In the genomic region with DNA sequence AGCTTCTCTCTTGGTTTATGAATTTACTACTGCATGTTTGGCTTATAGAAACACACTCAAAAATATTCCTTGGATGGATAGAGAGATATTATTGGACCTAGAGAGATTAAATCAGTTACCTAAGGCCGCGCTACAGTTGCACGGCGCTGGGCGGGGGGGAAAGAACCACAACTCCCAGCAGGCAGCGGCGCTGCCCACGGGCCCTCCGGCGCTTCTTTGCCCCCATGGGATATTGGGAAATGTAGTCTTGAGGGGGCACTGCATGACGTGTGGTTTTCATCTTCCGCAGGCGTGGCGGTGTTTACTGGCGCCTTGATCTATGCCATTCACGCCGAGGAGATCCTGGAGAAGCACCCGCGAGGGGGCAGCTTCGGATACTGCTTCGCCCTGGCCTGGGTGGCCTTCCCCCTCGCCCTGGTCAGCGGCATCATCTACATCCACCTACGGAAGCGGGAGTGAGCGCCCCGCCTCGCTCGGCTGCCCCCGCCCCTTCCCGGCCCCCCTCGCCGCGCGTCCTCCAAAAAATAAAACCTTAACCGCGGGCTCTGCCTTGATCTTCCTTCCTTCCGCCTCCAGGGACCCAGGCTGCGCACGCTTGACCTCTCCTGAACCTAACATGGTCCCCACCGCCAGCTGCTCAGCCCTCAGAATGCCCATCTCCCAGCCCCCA, we compare ENCODE assay signal across 1 cellular context.
TF ChIP-seq lines count a peak whose summit lies in the region.

No MANE protein-coding gene starts in this region.

TF ChIP-seq in K562, 482 proteins besides CTCF, POLR2A, EP300 and RAD21 (continued from another document):
- TF ChIP-seq, protein P1, sequence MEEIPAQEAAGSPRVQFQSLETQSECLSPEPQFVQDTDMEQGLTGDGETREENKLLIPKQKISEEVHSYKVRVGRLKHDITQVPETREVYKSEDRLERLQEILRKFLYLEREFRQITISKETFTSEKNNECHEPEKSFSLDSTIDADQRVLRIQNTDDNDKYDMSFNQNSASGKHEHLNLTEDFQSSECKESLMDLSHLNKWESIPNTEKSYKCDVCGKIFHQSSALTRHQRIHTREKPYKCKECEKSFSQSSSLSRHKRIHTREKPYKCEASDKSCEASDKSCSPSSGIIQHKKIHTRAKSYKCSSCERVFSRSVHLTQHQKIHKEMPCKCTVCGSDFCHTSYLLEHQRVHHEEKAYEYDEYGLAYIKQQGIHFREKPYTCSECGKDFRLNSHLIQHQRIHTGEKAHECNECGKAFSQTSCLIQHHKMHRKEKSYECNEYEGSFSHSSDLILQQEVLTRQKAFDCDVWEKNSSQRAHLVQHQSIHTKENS (CRISPR knock-in tag; IDR thresholded peaks at IDR 0.05), result no peak
- TF ChIP-seq CHD2 (IDR thresholded peaks at IDR 0.05; ENCODE audit: low read depth, low read length), result no peak
- TF ChIP-seq ZNF3 (CRISPR knock-in tag; IDR thresholded peaks at IDR 0.05), result no peak
- no peak for TF ChIP-seq ZNF780A (CRISPR knock-in tag; IDR thresholded peaks at IDR 0.05)
- TF ChIP-seq MAFF (IDR thresholded peaks at IDR 0.05; ENCODE audit: low read length), result no peak
- TF ChIP-seq FOXJ2 (tag; IDR thresholded peaks at IDR 0.05), result no peak
- no peak for TF ChIP-seq ZBTB7A (IDR thresholded peaks at IDR 0.05; ENCODE audit: borderline replicate concordance, control insufficient read depth, low read depth, low read length)
- TF ChIP-seq, protein P2, sequence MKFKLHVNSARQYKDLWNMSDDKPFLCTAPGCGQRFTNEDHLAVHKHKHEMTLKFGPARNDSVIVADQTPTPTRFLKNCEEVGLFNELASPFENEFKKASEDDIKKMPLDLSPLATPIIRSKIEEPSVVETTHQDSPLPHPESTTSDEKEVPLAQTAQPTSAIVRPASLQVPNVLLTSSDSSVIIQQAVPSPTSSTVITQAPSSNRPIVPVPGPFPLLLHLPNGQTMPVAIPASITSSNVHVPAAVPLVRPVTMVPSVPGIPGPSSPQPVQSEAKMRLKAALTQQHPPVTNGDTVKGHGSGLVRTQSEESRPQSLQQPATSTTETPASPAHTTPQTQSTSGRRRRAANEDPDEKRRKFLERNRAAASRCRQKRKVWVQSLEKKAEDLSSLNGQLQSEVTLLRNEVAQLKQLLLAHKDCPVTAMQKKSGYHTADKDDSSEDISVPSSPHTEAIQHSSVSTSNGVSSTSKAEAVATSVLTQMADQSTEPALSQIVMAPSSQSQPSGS (CRISPR knock-in tag; IDR thresholded peaks at IDR 0.05), result no peak
- no peak for TF ChIP-seq BRD4 (IDR thresholded peaks at IDR 0.05)
- no peak for TF ChIP-seq TBL1XR1 (IDR thresholded peaks at IDR 0.05; ENCODE audit: low read length in 2 of 2)
- TF ChIP-seq, protein P3, sequence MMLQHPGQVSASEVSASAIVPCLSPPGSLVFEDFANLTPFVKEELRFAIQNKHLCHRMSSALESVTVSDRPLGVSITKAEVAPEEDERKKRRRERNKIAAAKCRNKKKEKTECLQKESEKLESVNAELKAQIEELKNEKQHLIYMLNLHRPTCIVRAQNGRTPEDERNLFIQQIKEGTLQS (IDR thresholded peaks at IDR 0.05), result no peak
- TF ChIP-seq, protein P3 (CRISPR knock-in tag; conservative IDR thresholded peaks at IDR 0.05), result no peak
- TF ChIP-seq, protein P4, sequence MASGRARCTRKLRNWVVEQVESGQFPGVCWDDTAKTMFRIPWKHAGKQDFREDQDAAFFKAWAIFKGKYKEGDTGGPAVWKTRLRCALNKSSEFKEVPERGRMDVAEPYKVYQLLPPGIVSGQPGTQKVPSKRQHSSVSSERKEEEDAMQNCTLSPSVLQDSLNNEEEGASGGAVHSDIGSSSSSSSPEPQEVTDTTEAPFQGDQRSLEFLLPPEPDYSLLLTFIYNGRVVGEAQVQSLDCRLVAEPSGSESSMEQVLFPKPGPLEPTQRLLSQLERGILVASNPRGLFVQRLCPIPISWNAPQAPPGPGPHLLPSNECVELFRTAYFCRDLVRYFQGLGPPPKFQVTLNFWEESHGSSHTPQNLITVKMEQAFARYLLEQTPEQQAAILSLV (tag; IDR thresholded peaks at IDR 0.05), result no peak
- TF ChIP-seq ZNF766 (CRISPR knock-in tag; conservative IDR thresholded peaks at IDR 0.05), result 0 out of 2 replicates have a peak, but pooled peaks have one; percentile 33
- TF ChIP-seq ETV6 (IDR thresholded peaks at IDR 0.05; ENCODE audit: borderline replicate concordance in 1 of 2, low read depth in 2 of 2, low read length in 1 of 2), result no peak
- no peak for TF ChIP-seq ETV6 (CRISPR knock-in tag; IDR thresholded peaks at IDR 0.05; ENCODE audit: borderline replicate concordance)
- TF ChIP-seq RBFOX2 (IDR thresholded peaks at IDR 0.05; ENCODE audit: low read depth, low read length), result peak; percentile 59
- no peak for TF ChIP-seq POLR2AphosphoS2 (IDR thresholded peaks at IDR 0.05; ENCODE audit: low read length)
- no peak for TF ChIP-seq BDP1 (IDR thresholded peaks at IDR 0.05; ENCODE audit: insufficient read depth, insufficient read length)
- TF ChIP-seq, protein P5, sequence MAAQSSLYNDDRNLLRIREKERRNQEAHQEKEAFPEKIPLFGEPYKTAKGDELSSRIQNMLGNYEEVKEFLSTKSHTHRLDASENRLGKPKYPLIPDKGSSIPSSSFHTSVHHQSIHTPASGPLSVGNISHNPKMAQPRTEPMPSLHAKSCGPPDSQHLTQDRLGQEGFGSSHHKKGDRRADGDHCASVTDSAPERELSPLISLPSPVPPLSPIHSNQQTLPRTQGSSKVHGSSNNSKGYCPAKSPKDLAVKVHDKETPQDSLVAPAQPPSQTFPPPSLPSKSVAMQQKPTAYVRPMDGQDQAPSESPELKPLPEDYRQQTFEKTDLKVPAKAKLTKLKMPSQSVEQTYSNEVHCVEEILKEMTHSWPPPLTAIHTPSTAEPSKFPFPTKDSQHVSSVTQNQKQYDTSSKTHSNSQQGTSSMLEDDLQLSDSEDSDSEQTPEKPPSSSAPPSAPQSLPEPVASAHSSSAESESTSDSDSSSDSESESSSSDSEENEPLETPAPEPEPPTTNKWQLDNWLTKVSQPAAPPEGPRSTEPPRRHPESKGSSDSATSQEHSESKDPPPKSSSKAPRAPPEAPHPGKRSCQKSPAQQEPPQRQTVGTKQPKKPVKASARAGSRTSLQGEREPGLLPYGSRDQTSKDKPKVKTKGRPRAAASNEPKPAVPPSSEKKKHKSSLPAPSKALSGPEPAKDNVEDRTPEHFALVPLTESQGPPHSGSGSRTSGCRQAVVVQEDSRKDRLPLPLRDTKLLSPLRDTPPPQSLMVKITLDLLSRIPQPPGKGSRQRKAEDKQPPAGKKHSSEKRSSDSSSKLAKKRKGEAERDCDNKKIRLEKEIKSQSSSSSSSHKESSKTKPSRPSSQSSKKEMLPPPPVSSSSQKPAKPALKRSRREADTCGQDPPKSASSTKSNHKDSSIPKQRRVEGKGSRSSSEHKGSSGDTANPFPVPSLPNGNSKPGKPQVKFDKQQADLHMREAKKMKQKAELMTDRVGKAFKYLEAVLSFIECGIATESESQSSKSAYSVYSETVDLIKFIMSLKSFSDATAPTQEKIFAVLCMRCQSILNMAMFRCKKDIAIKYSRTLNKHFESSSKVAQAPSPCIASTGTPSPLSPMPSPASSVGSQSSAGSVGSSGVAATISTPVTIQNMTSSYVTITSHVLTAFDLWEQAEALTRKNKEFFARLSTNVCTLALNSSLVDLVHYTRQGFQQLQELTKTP (IDR thresholded peaks at IDR 0.05; ENCODE audit: low read depth in 1 of 2, partially characterized antibody in 2 of 2), result peak in 1 of 2 experiments; percentile 94
- TF ChIP-seq ILF3 (IDR thresholded peaks at IDR 0.05; ENCODE audit: borderline replicate concordance), result no peak
- TF ChIP-seq PTTG1 (tag; IDR thresholded peaks at IDR 0.05; ENCODE audit: low read depth), result no peak
- TF ChIP-seq CBX5 (IDR thresholded peaks at IDR 0.05; ENCODE audit: borderline replicate concordance, low read depth), result no peak
- TF ChIP-seq, protein P6, sequence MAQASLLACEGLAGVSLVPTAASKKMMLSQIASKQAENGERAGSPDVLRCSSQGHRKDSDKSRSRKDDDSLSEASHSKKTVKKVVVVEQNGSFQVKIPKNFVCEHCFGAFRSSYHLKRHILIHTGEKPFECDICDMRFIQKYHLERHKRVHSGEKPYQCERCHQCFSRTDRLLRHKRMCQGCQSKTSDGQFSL (CRISPR knock-in tag; IDR thresholded peaks at IDR 0.05), result peak; percentile 86
- TF ChIP-seq, protein P6 (tag; IDR thresholded peaks at IDR 0.05), result peak in 1 of 2 experiments; percentile 55; a peak in 1 of 4 replicates
- TF ChIP-seq ZNF77 (CRISPR knock-in tag; IDR thresholded peaks at IDR 0.05), result no peak
- TF ChIP-seq POLR3G (IDR thresholded peaks at IDR 0.05; ENCODE audit: extremely low read depth, insufficient read length, insufficient replicate concordance), result no peak
- no peak for TF ChIP-seq GTF2E2 (tag; IDR thresholded peaks at IDR 0.05)
- no peak for TF ChIP-seq EZH2 (IDR thresholded peaks at IDR 0.05; ENCODE audit: borderline replicate concordance, low read depth, low read length)
- TF ChIP-seq TAF9B (IDR thresholded peaks at IDR 0.05; ENCODE audit: partially characterized antibody), result no peak
- TF ChIP-seq, protein P7, sequence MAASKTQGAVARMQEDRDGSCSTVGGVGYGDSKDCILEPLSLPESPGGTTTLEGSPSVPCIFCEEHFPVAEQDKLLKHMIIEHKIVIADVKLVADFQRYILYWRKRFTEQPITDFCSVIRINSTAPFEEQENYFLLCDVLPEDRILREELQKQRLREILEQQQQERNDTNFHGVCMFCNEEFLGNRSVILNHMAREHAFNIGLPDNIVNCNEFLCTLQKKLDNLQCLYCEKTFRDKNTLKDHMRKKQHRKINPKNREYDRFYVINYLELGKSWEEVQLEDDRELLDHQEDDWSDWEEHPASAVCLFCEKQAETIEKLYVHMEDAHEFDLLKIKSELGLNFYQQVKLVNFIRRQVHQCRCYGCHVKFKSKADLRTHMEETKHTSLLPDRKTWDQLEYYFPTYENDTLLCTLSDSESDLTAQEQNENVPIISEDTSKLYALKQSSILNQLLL (CRISPR knock-in tag; IDR thresholded peaks at IDR 0.05; ENCODE audit: borderline replicate concordance), result no peak
- peak; percentile 62 to 72; a peak in 3 of 4 replicates for TF ChIP-seq SIX5 (IDR thresholded peaks at IDR 0.05; ENCODE audit: borderline replicate concordance in 1 of 2, insufficient read depth in 1 of 2, low read depth in 1 of 2, low read length in 2 of 2)
- no peak for TF ChIP-seq ZBED1 (IDR thresholded peaks at IDR 0.05)
- no peak for TF ChIP-seq ZSCAN29 (IDR thresholded peaks at IDR 0.05)
- no peak for TF ChIP-seq ZNF184 (CRISPR knock-in tag; IDR thresholded peaks at IDR 0.05)
